Comparison of ENCODE assay signal across 8 cellular contexts in the genomic region with DNA sequence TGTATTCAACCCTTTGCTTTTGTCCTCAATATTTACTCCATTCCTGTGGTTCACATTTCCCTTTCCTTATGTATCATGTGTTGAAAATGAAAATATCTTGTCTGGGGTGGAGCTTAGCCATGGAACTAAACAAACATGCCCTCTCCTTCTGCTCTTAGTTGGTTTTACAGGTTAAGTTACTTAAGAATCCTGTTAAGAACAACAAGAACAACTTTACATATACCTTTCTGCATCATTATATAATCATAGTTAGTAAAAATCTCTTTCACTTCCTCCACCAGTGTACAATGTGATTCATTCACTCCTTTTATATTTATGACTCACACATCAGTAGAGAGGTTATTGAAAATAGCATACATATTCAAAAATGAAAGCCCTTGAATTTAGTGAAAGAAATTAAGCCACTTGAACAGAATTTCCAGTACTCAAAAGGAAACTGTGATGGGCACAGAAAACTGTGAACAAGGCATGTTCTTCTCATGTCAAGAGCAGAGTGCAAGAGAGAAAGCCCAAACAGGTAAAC.
DNase-seq lines count a peak whose midpoint lies in the region; ATAC-seq, FAIRE-seq and TF ChIP-seq lines count a peak whose summit lies in the region.

No MANE protein-coding gene starts in this region.

- no peaks in the 10 kb centered on the region for H3K9me2 ChIP-seq in PC-3 (replicated peaks; ENCODE audit: low read length)

- H3K79me2 ChIP-seq in PC-3 (ENCODE audit: low read length): no peaks in the 10 kb centered on the region

- H3K4me1 ChIP-seq in PC-3 (ENCODE audit: insufficient read depth, low read length) (peaks cover 26% of the 10 kb centered on the region), upper lobe of left lung (no peaks in the 10 kb centered on the region)

- peak; percentile 93 for DNase-seq in PC-3
- no peak for DNase-seq in omental fat pad (ENCODE audit: low spot score)
- no peak for DNase-seq in upper lobe of left lung
- DNase-seq in HuH-7.5 (ENCODE audit: low spot score): no peak
- DNase-seq in naive thymus-derived CD8-positive, alpha-beta T cell: no peak
- DNase-seq in GM19239 (ENCODE audit: insufficient read length, low spot score): no peak

- peak overlapping the region; percentile 53 for H3K4me2 ChIP-seq in PC-3 (ENCODE audit: low read length)

- H3K36me3 ChIP-seq in PC-3 (ENCODE audit: low read depth, low read length) (no peaks in the 10 kb centered on the region), upper lobe of left lung (no peaks in the 10 kb centered on the region)

- H3K4me3 ChIP-seq in PC-3 (ENCODE audit: low read length) (no peak overlapping the region; the same call in 1 of the 2 replicates), upper lobe of left lung (no peak overlapping the region)

- TF ChIP-seq POLR2A in upper lobe of left lung (IDR thresholded peaks at IDR 0.05): no peak

- H2AFZ ChIP-seq in PC-3 (ENCODE audit: low read length): no peak overlapping the region

- TF ChIP-seq CTCF in PC-3 (conservative IDR thresholded peaks at IDR 0.05; ENCODE audit: low read depth, low read length) (no peak), omental fat pad (IDR thresholded peaks at IDR 0.05) (no peak), upper lobe of left lung (IDR thresholded peaks at IDR 0.05) (no peak)

- H3K27ac Mint-ChIP-seq in naive thymus-derived CD8-positive, alpha-beta T cell: no peak overlapping the region

- H3K27me3 ChIP-seq in PC-3 (ENCODE audit: low read length) (no peaks in the 10 kb centered on the region), upper lobe of left lung (no peaks in the 10 kb centered on the region)

- H3K4me1 Mint-ChIP-seq in naive thymus-derived CD8-positive, alpha-beta T cell: peaks cover 0 to 2% (median 0%) of the 10 kb centered on the region in 4 donors

- intact Hi-C loops in PC-3 (cut with micrococcal nuclease): loop anchor here (2.0 to 10.0 kb wide), 5 partner anchors 41 to 497 kb away; a partner anchor contains a TSS

- no peak for TF ChIP-seq EP300 in upper lobe of left lung (IDR thresholded peaks at IDR 0.05)

- H3K36me3 Mint-ChIP-seq in naive thymus-derived CD8-positive, alpha-beta T cell: peaks cover 38 to 69% (median 67%) of the 10 kb centered on the region in 3 donors

- FAIRE-seq in GM19239 (lab: Jason Lieb, UNC): no peak

- no peaks in the 10 kb centered on the region for H3K27me3 Mint-ChIP-seq in naive thymus-derived CD8-positive, alpha-beta T cell

- H3K9me3 ChIP-seq in PC-3 (ENCODE audit: low read length) (no peaks in the 10 kb centered on the region), upper lobe of left lung (no peaks in the 10 kb centered on the region)

- H3K4me3 Mint-ChIP-seq in naive thymus-derived CD8-positive, alpha-beta T cell: no peak overlapping the region

- POLR2A ChIA-PET in PC-3 (lab: Charles Lee; ENCODE audit: unreplicated experiment): interaction anchor here (0.5 kb wide), 1 partner anchor 1061 kb away, joined by 5 read pairs; no protein-coding TSS in a partner anchor
- POLR2A ChIA-PET in naive thymus-derived CD8-positive, alpha-beta T cell (lab: Charles Lee): no interaction called here

- peak overlapping the region; percentile 63 for H3K27ac ChIP-seq in PC-3 (ENCODE audit: low read length)
- H3K27ac ChIP-seq in upper lobe of left lung: no peak overlapping the region

- H4K20me1 ChIP-seq in PC-3 (ENCODE audit: low read length): no peaks in the 10 kb centered on the region

- ATAC-seq in GM19035 (IDR thresholded peaks at IDR 0.05; ENCODE audit: unreplicated experiment): peak; percentile 94
- peak; percentile 84 for ATAC-seq in HG02763 (IDR thresholded peaks at IDR 0.05; ENCODE audit: unreplicated experiment)
- peak; percentile 95 for ATAC-seq in PC-3
- peak; percentile 47 for ATAC-seq in omental fat pad (ENCODE audit: low FRiP score)
- ATAC-seq in upper lobe of left lung (ENCODE audit: low FRiP score in 2 of 2): no peak
- no peak for ATAC-seq in naive thymus-derived CD8-positive, alpha-beta T cell

- no TSS peak for BruUV-seq in PC-3 (replicated peaks; lab: Mats Ljungman, UMichigan)

- peaks cover 8% of the 10 kb centered on the region for H3F3A ChIP-seq in PC-3 (ENCODE audit: low read length, unreplicated experiment)

- CTCF ChIA-PET in PC-3 (lab: Charles Lee): interaction anchor here (0.7 kb wide), 1 partner anchor 650 kb away, joined by 3 read pairs; no protein-coding TSS in a partner anchor

- no peak overlapping the region for H3K9ac ChIP-seq in PC-3 (ENCODE audit: low read length)

- peaks cover 0 to 15% (median 4%) of the 10 kb centered on the region in 9 donors for H3K9me3 Mint-ChIP-seq in naive thymus-derived CD8-positive, alpha-beta T cell

Comparison
In these comparisons a context has a peak if more than half of its experiments do, and no peak if none do; other contexts are left out.
1. ATAC-seq: peak in GM19035 (single experiment), HG02763 (single experiment), PC-3 (single experiment) and omental fat pad (single experiment); none in upper lobe of left lung (0 of 2) and naive thymus-derived CD8-positive, alpha-beta T cell (0 of 2).